Comparison of ENCODE assay signal across 2 cellular contexts in genomic region chr15:78339559-78339958, GRCh38.
A peak's percentile ranks its signal among the peaks of the same experiment; 100 is the strongest.
TF ChIP-seq lines count a peak whose summit lies in the region.

No MANE protein-coding gene starts in this region.

TF ChIP-seq in A549, 52 proteins besides CTCF, POLR2A, EP300 and RAD21:
- no peak for TF ChIP-seq FOSB (CRISPR knock-in tag; IDR thresholded peaks at IDR 0.05)
- TF ChIP-seq, protein P1, sequence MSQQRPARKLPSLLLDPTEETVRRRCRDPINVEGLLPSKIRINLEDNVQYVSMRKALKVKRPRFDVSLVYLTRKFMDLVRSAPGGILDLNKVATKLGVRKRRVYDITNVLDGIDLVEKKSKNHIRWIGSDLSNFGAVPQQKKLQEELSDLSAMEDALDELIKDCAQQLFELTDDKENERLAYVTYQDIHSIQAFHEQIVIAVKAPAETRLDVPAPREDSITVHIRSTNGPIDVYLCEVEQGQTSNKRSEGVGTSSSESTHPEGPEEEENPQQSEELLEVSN (IDR thresholded peaks at IDR 0.05; ENCODE audit: borderline replicate concordance, low read depth), result no peak
- TF ChIP-seq, protein P2, sequence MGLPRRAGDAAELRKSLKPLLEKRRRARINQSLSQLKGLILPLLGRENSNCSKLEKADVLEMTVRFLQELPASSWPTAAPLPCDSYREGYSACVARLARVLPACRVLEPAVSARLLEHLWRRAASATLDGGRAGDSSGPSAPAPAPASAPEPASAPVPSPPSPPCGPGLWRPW (IDR thresholded peaks at IDR 0.05), result no peak
- TF ChIP-seq FOSL2 (IDR thresholded peaks at IDR 0.05), result no peak
- TF ChIP-seq FOSL2 (CRISPR knock-in tag; IDR thresholded peaks at IDR 0.05), result no peak
- TF ChIP-seq NFE2L2 (conservative IDR thresholded peaks at IDR 0.05; ENCODE audit: low read length), result no peak
- TF ChIP-seq POLR2AphosphoS2 (conservative IDR thresholded peaks at IDR 0.05; ENCODE audit: low read length), result no peak
- TF ChIP-seq CBX8 (IDR thresholded peaks at IDR 0.05), result no peak
- TF ChIP-seq ZSCAN20 (CRISPR knock-in tag; IDR thresholded peaks at IDR 0.05), result no peak
- no peak for TF ChIP-seq ZFP36 (IDR thresholded peaks at IDR 0.05; ENCODE audit: borderline replicate concordance, partially characterized antibody)
- TF ChIP-seq BCL3 (IDR thresholded peaks at IDR 0.05), result no peak
- no peak for TF ChIP-seq NR3C1 (IDR thresholded peaks at IDR 0.05)
- no peak for TF ChIP-seq ZC3H11A (IDR thresholded peaks at IDR 0.05)
- TF ChIP-seq RCOR1 (IDR thresholded peaks at IDR 0.05; ENCODE audit: low read depth, low read length), result no peak
- TF ChIP-seq ATOH8 (CRISPR knock-in tag; IDR thresholded peaks at IDR 0.05; ENCODE audit: low read depth), result no peak
- no peak for TF ChIP-seq MYC (IDR thresholded peaks at IDR 0.05; ENCODE audit: borderline replicate concordance, low read length)
- TF ChIP-seq, protein P3, sequence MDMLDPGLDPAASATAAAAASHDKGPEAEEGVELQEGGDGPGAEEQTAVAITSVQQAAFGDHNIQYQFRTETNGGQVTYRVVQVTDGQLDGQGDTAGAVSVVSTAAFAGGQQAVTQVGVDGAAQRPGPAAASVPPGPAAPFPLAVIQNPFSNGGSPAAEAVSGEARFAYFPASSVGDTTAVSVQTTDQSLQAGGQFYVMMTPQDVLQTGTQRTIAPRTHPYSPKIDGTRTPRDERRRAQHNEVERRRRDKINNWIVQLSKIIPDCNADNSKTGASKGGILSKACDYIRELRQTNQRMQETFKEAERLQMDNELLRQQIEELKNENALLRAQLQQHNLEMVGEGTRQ (IDR thresholded peaks at IDR 0.05), result no peak

TF ChIP-seq in endothelial cell of umbilical vein, 7 proteins besides CTCF, POLR2A, EP300 and RAD21:
- TF ChIP-seq GATA2 (IDR thresholded peaks at IDR 0.05; ENCODE audit: insufficient read depth, insufficient read length, low read depth, low read length) (no peak), EZH2 (IDR thresholded peaks at IDR 0.05; ENCODE audit: borderline replicate concordance, low read depth, low read length, severe bottlenecking) (peak; percentile 23), MYC (IDR thresholded peaks at IDR 0.05; ENCODE audit: low read depth, low read length) (no peak), FOS (IDR thresholded peaks at IDR 0.05; ENCODE audit: borderline replicate concordance, insufficient read depth, low read length) (no peak), MAX (IDR thresholded peaks at IDR 0.05; ENCODE audit: insufficient read depth, insufficient read length) (no peak), JUN (IDR thresholded peaks at IDR 0.05; ENCODE audit: borderline replicate concordance, insufficient read depth, insufficient read length, low read depth) (no peak)
